ENCODE assay signal across 1 cellular context in genomic region chr22:50571264-50572175, GRCh38.
TF ChIP-seq lines count a peak whose summit lies in the region.

No MANE protein-coding gene starts in this region.

TF ChIP-seq in SK-N-SH, 30 proteins besides CTCF, POLR2A, EP300 and RAD21:
- no peak for TF ChIP-seq PBX3 (IDR thresholded peaks at IDR 0.05)
- TF ChIP-seq MAX (IDR thresholded peaks at IDR 0.05; ENCODE audit: low read depth) = no peak
- TF ChIP-seq SMC3 (IDR thresholded peaks at IDR 0.05; ENCODE audit: low read depth, low read length) = no peak
- TF ChIP-seq JUND (IDR thresholded peaks at IDR 0.05) = no peak
- TF ChIP-seq FOXM1 (IDR thresholded peaks at IDR 0.05; ENCODE audit: low read depth) = no peak
- no peak for TF ChIP-seq TAF1 (IDR thresholded peaks at IDR 0.05; ENCODE audit: borderline replicate concordance, low read depth, low read length)
- TF ChIP-seq ELF1 (IDR thresholded peaks at IDR 0.05) = no peak
- no peak for TF ChIP-seq RCOR1 (IDR thresholded peaks at IDR 0.05; ENCODE audit: low read length)
- TF ChIP-seq EZH2phosphoT487 (IDR thresholded peaks at IDR 0.05; ENCODE audit: borderline replicate concordance, low read depth) = no peak
- no peak for TF ChIP-seq RFX5 (IDR thresholded peaks at IDR 0.05; ENCODE audit: low read length)
- TF ChIP-seq FOSL2 (IDR thresholded peaks at IDR 0.05; ENCODE audit: borderline replicate concordance, low read depth) = no peak
- TF ChIP-seq USF1 (IDR thresholded peaks at IDR 0.05; ENCODE audit: borderline replicate concordance, low read depth) = no peak
- TF ChIP-seq CHD2 (IDR thresholded peaks at IDR 0.05; ENCODE audit: low read length, partially characterized antibody) = no peak
- no peak for TF ChIP-seq NFIC (IDR thresholded peaks at IDR 0.05; ENCODE audit: borderline replicate concordance)
- no peak for TF ChIP-seq ZBTB33 (IDR thresholded peaks at IDR 0.05; ENCODE audit: borderline replicate concordance, low read depth)
- TF ChIP-seq TEAD4 (IDR thresholded peaks at IDR 0.05; ENCODE audit: borderline replicate concordance, insufficient read depth) = no peak
